ENCODE assay signal across 2 cellular contexts in genomic region chr2:180960982-180961381, GRCh38.
TF ChIP-seq lines count a peak whose summit lies in the region.

No MANE protein-coding gene starts in this region.

TF ChIP-seq in HepG2, 621 proteins besides CTCF, POLR2A, EP300 and RAD21 (continued from another document):
- TF ChIP-seq, protein P1, sequence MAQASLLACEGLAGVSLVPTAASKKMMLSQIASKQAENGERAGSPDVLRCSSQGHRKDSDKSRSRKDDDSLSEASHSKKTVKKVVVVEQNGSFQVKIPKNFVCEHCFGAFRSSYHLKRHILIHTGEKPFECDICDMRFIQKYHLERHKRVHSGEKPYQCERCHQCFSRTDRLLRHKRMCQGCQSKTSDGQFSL (CRISPR knock-in tag; IDR thresholded peaks at IDR 0.05) = no peak
TF ChIP-seq in HepG2: peak in this region for 0.

TF ChIP-seq in WTC11, 78 proteins besides CTCF, POLR2A, EP300 and RAD21 (continued from another document):
- TF ChIP-seq, protein P2, sequence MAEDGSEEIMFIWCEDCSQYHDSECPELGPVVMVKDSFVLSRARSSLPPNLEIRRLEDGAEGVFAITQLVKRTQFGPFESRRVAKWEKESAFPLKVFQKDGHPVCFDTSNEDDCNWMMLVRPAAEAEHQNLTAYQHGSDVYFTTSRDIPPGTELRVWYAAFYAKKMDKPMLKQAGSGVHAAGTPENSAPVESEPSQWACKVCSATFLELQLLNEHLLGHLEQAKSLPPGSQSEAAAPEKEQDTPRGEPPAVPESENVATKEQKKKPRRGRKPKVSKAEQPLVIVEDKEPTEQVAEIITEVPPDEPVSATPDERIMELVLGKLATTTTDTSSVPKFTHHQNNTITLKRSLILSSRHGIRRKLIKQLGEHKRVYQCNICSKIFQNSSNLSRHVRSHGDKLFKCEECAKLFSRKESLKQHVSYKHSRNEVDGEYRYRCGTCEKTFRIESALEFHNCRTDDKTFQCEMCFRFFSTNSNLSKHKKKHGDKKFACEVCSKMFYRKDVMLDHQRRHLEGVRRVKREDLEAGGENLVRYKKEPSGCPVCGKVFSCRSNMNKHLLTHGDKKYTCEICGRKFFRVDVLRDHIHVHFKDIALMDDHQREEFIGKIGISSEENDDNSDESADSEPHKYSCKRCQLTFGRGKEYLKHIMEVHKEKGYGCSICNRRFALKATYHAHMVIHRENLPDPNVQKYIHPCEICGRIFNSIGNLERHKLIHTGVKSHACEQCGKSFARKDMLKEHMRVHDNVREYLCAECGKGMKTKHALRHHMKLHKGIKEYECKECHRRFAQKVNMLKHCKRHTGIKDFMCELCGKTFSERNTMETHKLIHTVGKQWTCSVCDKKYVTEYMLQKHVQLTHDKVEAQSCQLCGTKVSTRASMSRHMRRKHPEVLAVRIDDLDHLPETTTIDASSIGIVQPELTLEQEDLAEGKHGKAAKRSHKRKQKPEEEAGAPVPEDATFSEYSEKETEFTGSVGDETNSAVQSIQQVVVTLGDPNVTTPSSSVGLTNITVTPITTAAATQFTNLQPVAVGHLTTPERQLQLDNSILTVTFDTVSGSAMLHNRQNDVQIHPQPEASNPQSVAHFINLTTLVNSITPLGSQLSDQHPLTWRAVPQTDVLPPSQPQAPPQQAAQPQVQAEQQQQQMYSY (CRISPR knock-in tag; IDR thresholded peaks at IDR 0.05) = no peak
- TF ChIP-seq ZNF671 (CRISPR knock-in tag; IDR thresholded peaks at IDR 0.05) (no peak), FOXP1 (CRISPR knock-in tag; IDR thresholded peaks at IDR 0.05; ENCODE audit: borderline replicate concordance) (no peak), ATF1 (CRISPR knock-in tag; IDR thresholded peaks at IDR 0.05) (no peak), KAT7 (CRISPR knock-in tag; IDR thresholded peaks at IDR 0.05; ENCODE audit: borderline replicate concordance) (no peak), GABPB1 (CRISPR knock-in tag; IDR thresholded peaks at IDR 0.05) (no peak), ZNF396 (CRISPR knock-in tag; IDR thresholded peaks at IDR 0.05; ENCODE audit: borderline replicate concordance) (no peak), ZNF121 (CRISPR knock-in tag; IDR thresholded peaks at IDR 0.05) (no peak), ELF4 (CRISPR knock-in tag; IDR thresholded peaks at IDR 0.05; ENCODE audit: low read depth) (no peak), RELA (CRISPR knock-in tag; IDR thresholded peaks at IDR 0.05; ENCODE audit: borderline replicate concordance) (no peak), PREB (CRISPR knock-in tag; IDR thresholded peaks at IDR 0.05; ENCODE audit: borderline replicate concordance) (no peak)
